18 cellular contexts compared by ENCODE assay signal in genomic region chr4:143432258-143432591, GRCh38.
DNase-seq lines count a peak whose midpoint lies in the region; ATAC-seq, FAIRE-seq and TF ChIP-seq lines count a peak whose summit lies in the region.
"Had no signal": no experiment of that assay in that cellular context is flagged by ENCODE, and none has a peak within 500 bp of the region (broad histone marks: within the 10 kb centered on the region; RNA-seq: fewer than 3 reads in every experiment).

No MANE protein-coding gene starts in this region.

- H3K4me3 Mint-ChIP-seq in H9 (no peak overlapping the region), endodermal cell (no peak overlapping the region)
- H3K4me3 Mint-ChIP-seq: CD4-positive, alpha-beta T cell; GM23338 had no signal

- no peak overlapping the region for H2AK5ac ChIP-seq in H9 (ENCODE audit: insufficient read length, low read length)

- H2BK15ac ChIP-seq in H9 (ENCODE audit: low read depth, low read length): no peak overlapping the region

- H3K4me1 Mint-ChIP-seq in H9: peaks cover 40 to 41% of the 10 kb centered on the region in 2 experiments
- no peaks in the 10 kb centered on the region for H3K4me1 Mint-ChIP-seq in endodermal cell

- H3K27me3 Mint-ChIP-seq in H9 (ENCODE audit: low read depth) (no peaks in the 10 kb centered on the region), endodermal cell (ENCODE audit: insufficient read depth) (no peaks in the 10 kb centered on the region)
- H3K27me3 Mint-ChIP-seq: CD4-positive, alpha-beta T cell had no signal

- H3K9me3 Mint-ChIP-seq in H9 (peaks cover 0 to 4% of the 10 kb centered on the region in 2 experiments; a peak in 3 of 5 replicates), endodermal cell (peaks cover 16% of the 10 kb centered on the region)
- H3K9me3 Mint-ChIP-seq: CD4-positive, alpha-beta T cell had no signal

- no peak overlapping the region for H3T11ph ChIP-seq in H9 (ENCODE audit: low read length)

- H2BK5ac ChIP-seq in H9 (ENCODE audit: insufficient read length, low read length): no peak overlapping the region

- no peak overlapping the region for H2BK20ac ChIP-seq in H9 (ENCODE audit: low read depth, low read length, poor library complexity, severe bottlenecking)

- no peak overlapping the region for H3K23ac ChIP-seq in H9 (ENCODE audit: insufficient read length, low read depth, low read length)

- FAIRE-seq in GM12878 (lab: Jason Lieb, UNC) (no peak), HTR-8/SVneo (lab: Jason Lieb, UNC) (no peak)
- FAIRE-seq: A549, D721Med, G401.6, GM12892, GM18507 had no signal

- DNase-seq in H9 (no peak), GM12878 (ENCODE audit: low read depth, low spot score) (no peak), endodermal cell (no peak), substantia nigra (lab: John Stamatoyannopoulos, UW) (no peak), HTR-8/SVneo (ENCODE audit: insufficient read length, low spot score) (no peak), right cardiac atrium (no peak)
- DNase-seq: AML-193; Caco-2; CD4-positive, alpha-beta T cell had no signal

- no peak overlapping the region for H3K4me2 ChIP-seq in H9 (ENCODE audit: insufficient read depth, insufficient read length, low read length)
- no peak overlapping the region for H3K4me2 ChIP-seq in GM12878 (ENCODE audit: control insufficient read depth, insufficient read depth)
- H3K4me2 ChIP-seq: A549, GM23338 had no signal

- no peak for TF ChIP-seq CTCF in H9 (conservative IDR thresholded peaks at IDR 0.05)
- no peak for TF ChIP-seq CTCF in GM12878 (IDR thresholded peaks at IDR 0.05 in 2 of 3, conservative IDR thresholded peaks at IDR 0.05 in 1 of 3; ENCODE audit: control insufficient read depth in 2 of 3, extremely low read depth in 1 of 3, insufficient read depth in 1 of 3, low read depth in 3 of 3, low read length in 3 of 3)
- no peak for TF ChIP-seq CTCF in endodermal cell (conservative IDR thresholded peaks at IDR 0.05)

- H3K9me3 ChIP-seq in H9 (ENCODE audit: control insufficient read depth, low read depth, low read length): no peaks in the 10 kb centered on the region
- H3K9me3 ChIP-seq in GM12878 (replicated peaks; ENCODE audit: control insufficient read depth, insufficient read depth, low read length): no peaks in the 10 kb centered on the region
- peaks cover 22% of the 10 kb centered on the region for H3K9me3 ChIP-seq in endodermal cell (ENCODE audit: control insufficient read depth, low read length)
- no peaks in the 10 kb centered on the region for H3K9me3 ChIP-seq in right cardiac atrium (ENCODE audit: control insufficient read depth, low read length)
- H3K9me3 ChIP-seq: A549 had no signal

- H2BK12ac ChIP-seq in H9 (ENCODE audit: insufficient read length, low read depth, low read length): no peak overlapping the region

- no peak for TF ChIP-seq EP300 in GM12878 (IDR thresholded peaks at IDR 0.05; ENCODE audit: borderline replicate concordance in 1 of 2, control insufficient read depth in 1 of 2, low read depth in 2 of 2, low read length in 2 of 2)

- SMC1A ChIA-PET in GM12878 (lab: Charles Lee; ENCODE audit: uncharacterized antibody, unreplicated experiment): interaction anchor here (0.6 to 6.4 kb wide), 7 partner anchors 10 to 81 kb away, joined by 3 to 38 read pairs (median 6); no protein-coding TSS in a partner anchor

- CTCF ChIA-PET in GM12878 (lab: Yijun Ruan, JAX): interaction anchor here (0.9 to 1.6 kb wide), 5 partner anchors 10 to 55 kb away, joined by 3 to 5 read pairs (median 4); no protein-coding TSS in a partner anchor

- in situ Hi-C loops in GM12878 (cut with MboI): no loop called here

- no peak overlapping the region for H3K56ac ChIP-seq in H9 (ENCODE audit: insufficient read length, low read depth, low read length)

- H2AFZ ChIP-seq in H9 (ENCODE audit: low read length): no peak overlapping the region
- no peak overlapping the region for H2AFZ ChIP-seq in GM12878 (ENCODE audit: control insufficient read depth, low read depth, low read length)
- H2AFZ ChIP-seq: GM23338 had no signal

- H3K9ac ChIP-seq in H9 (ENCODE audit: extremely low read depth, insufficient read length, low read length): no peak overlapping the region
- no peak overlapping the region for H3K9ac ChIP-seq in GM12878 (ENCODE audit: control insufficient read depth, insufficient read depth, low read length)
- H3K9ac ChIP-seq in endodermal cell (ENCODE audit: extremely low read depth, low read length, poor library complexity, severe bottlenecking): no peak overlapping the region

- RAD21 ChIA-PET in GM12878 (lab: Charles Lee; ENCODE audit: unreplicated experiment): interaction anchor here (1.0 to 1.7 kb wide), 3 partner anchors 30 to 55 kb away, joined by 3 to 4 read pairs (median 4); no protein-coding TSS in a partner anchor

- H3K36me3 Mint-ChIP-seq in H9 (ENCODE audit: insufficient read depth in 1 of 3, low read depth in 3 of 3): peaks cover 3 to 22% (median 15%) of the 10 kb centered on the region in 3 experiments; a peak in 5 of 7 replicates
- H3K36me3 Mint-ChIP-seq in endodermal cell (ENCODE audit: low read depth): peaks cover 42% of the 10 kb centered on the region

- ATAC-seq in GM12878 (no peak), HG03280 (IDR thresholded peaks at IDR 0.05; ENCODE audit: unreplicated experiment) (no peak), right cardiac atrium (no peak)
- ATAC-seq: A549 had no signal

- H3K27ac ChIP-seq in H9 (ENCODE audit: insufficient read length, low read depth, low read length) (no peak overlapping the region), GM12878 (ENCODE audit: control insufficient read depth, insufficient read depth) (no peak overlapping the region), endodermal cell (ENCODE audit: low read depth, low read length) (peak overlapping the region; percentile 1), substantia nigra (ENCODE audit: low read depth, low read length, poor library complexity, severe bottlenecking) (peak overlapping the region; percentile 36), right cardiac atrium (ENCODE audit: low read length) (no peak overlapping the region)
- H3K27ac ChIP-seq: 22Rv1, A549, C4-2B had no signal

- no peak overlapping the region for H3K18ac ChIP-seq in H9 (ENCODE audit: insufficient read length, low read depth, low read length)

- BruUV-seq in GM12878 (replicated peaks; lab: Mats Ljungman, UMichigan): no TSS peak

- H3K4ac ChIP-seq in H9 (ENCODE audit: low read depth, low read length): no peak overlapping the region

- no peak overlapping the region for H3K14ac ChIP-seq in H9 (ENCODE audit: insufficient read depth, low read length)

- intact Hi-C loops in GM12878 (cut with micrococcal nuclease; ENCODE audit: unreplicated experiment): no loop called here
- intact Hi-C loops in right cardiac atrium (cut with DNase I): no loop called here

- H3K27ac Mint-ChIP-seq in H9 (peak overlapping the region in 2 of 3 experiments; percentile 97 to 99; a peak in 4 of 7 replicates), endodermal cell (no peak overlapping the region)
- H3K27ac Mint-ChIP-seq: CD4-positive, alpha-beta T cell had no signal

- H4K91ac ChIP-seq in H9 (ENCODE audit: insufficient read length, low read depth, low read length): no peak overlapping the region

- no peaks in the 10 kb centered on the region for H3K79me1 ChIP-seq in H9 (ENCODE audit: insufficient read depth, low read depth, low read length, poor library complexity, severe bottlenecking)

- no peak for TF ChIP-seq RAD21 in GM12878 (IDR thresholded peaks at IDR 0.05; ENCODE audit: insufficient read depth, low read depth, low read length)

- no CpG with 5 or more reads among the region's 4 CpGs for WGBS in H9 (ENCODE audit: extremely low coverage, insufficient read length, low lambda C conversion rate)
- 33% methylated on average over 4 of the region's 4 CpGs for WGBS in GM12878 (ENCODE audit: insufficient coverage, insufficient replicate concordance, low lambda C conversion rate, missing lambda C conversion rate)
- WGBS in endodermal cell (ENCODE audit: insufficient coverage in 1 of 2, insufficient read length in 1 of 2), 2 experiments: 81 to 98% methylated on average over 4 of the region's 4 CpGs
- 94% methylated on average over 4 of the region's 4 CpGs for WGBS in right cardiac atrium

- H3K4me1 ChIP-seq in H9 (ENCODE audit: insufficient read depth, low read length): no peaks in the 10 kb centered on the region; the same call in 1 of the 2 replicates
- H3K4me1 ChIP-seq in GM12878 (ENCODE audit: control insufficient read depth, insufficient read depth, low read length): no peaks in the 10 kb centered on the region
- H3K4me1 ChIP-seq in endodermal cell (ENCODE audit: control insufficient read depth, insufficient read depth, low read length): no peaks in the 10 kb centered on the region
- no peaks in the 10 kb centered on the region for H3K4me1 ChIP-seq in right cardiac atrium (ENCODE audit: control insufficient read depth, insufficient read depth, low read length)
- H3K4me1 ChIP-seq: A549, Caco-2 had no signal

- H3K36me3 ChIP-seq in GM12878 (ENCODE audit: control insufficient read depth in 2 of 2, insufficient read depth in 2 of 2, low read length in 1 of 2): no peaks in the 10 kb centered on the region
- peaks cover 48% of the 10 kb centered on the region for H3K36me3 ChIP-seq in endodermal cell (ENCODE audit: control insufficient read depth, insufficient read depth, low read length)

- H4K8ac ChIP-seq in H9 (replicated peaks; ENCODE audit: insufficient read length, low read depth, low read length): no peak overlapping the region

- POLR2A ChIA-PET in GM12878 (lab: Charles Lee): interaction anchor here (0.6 to 0.8 kb wide), 2 partner anchors 9 to 73 kb away, joined by 3 read pairs; no protein-coding TSS in a partner anchor

- H3K79me2 ChIP-seq in H9 (ENCODE audit: insufficient read depth, low read length) (no peaks in the 10 kb centered on the region), GM12878 (ENCODE audit: control insufficient read depth, insufficient read depth, low read length) (no peaks in the 10 kb centered on the region)

- no peak overlapping the region for H3K4me3 ChIP-seq in GM12878
- no peak overlapping the region for H3K4me3 ChIP-seq in endodermal cell (ENCODE audit: low read length)
- no peak overlapping the region for H3K4me3 ChIP-seq in right cardiac atrium (ENCODE audit: low read length)
- H3K4me3 ChIP-seq: A549, GM23338 had no signal

- no peaks in the 10 kb centered on the region for H4K20me1 ChIP-seq in H9 (ENCODE audit: control insufficient read depth, insufficient read depth, insufficient read length)
- no peaks in the 10 kb centered on the region for H4K20me1 ChIP-seq in GM12878 (ENCODE audit: control insufficient read depth, insufficient read depth)

- H2BK120ac ChIP-seq in H9 (ENCODE audit: low read depth, low read length, poor library complexity, severe bottlenecking): no peak overlapping the region

- no peaks in the 10 kb centered on the region for H3K27me3 ChIP-seq in H9 (ENCODE audit: insufficient read depth, low read length)
- no peaks in the 10 kb centered on the region; a peak in 1 of 4 replicates for H3K27me3 ChIP-seq in GM12878 (replicated peaks in 1 of 2; ENCODE audit: control insufficient read depth in 2 of 2, insufficient read depth in 2 of 2, low read length in 1 of 2)
- H3K27me3 ChIP-seq in endodermal cell (ENCODE audit: control insufficient read depth, insufficient read depth, low read length, poor library complexity, severe bottlenecking): no peaks in the 10 kb centered on the region
- H3K27me3 ChIP-seq in right cardiac atrium (ENCODE audit: control insufficient read depth, insufficient read depth): no peaks in the 10 kb centered on the region

- H4K5ac ChIP-seq in H9 (ENCODE audit: insufficient read length, low read depth, low read length): no peak overlapping the region

- no peak for TF ChIP-seq POLR2A in GM12878 (IDR thresholded peaks at IDR 0.05; ENCODE audit: low read depth, low read length)

- H3K23me2 ChIP-seq in H9 (ENCODE audit: insufficient read length, low read depth, low read length, poor library complexity, severe bottlenecking): no peaks in the 10 kb centered on the region

Comparison
In these comparisons a context has a peak if more than half of its experiments do, and no peak if none do; other contexts are left out.
1. H3K27ac ChIP-seq: peak in endodermal cell (single experiment) and substantia nigra (single experiment); none in H9 (single experiment), GM12878 (single experiment) and right cardiac atrium (single experiment).